ENCODE assay signal across 16 cellular contexts in the genomic region with DNA sequence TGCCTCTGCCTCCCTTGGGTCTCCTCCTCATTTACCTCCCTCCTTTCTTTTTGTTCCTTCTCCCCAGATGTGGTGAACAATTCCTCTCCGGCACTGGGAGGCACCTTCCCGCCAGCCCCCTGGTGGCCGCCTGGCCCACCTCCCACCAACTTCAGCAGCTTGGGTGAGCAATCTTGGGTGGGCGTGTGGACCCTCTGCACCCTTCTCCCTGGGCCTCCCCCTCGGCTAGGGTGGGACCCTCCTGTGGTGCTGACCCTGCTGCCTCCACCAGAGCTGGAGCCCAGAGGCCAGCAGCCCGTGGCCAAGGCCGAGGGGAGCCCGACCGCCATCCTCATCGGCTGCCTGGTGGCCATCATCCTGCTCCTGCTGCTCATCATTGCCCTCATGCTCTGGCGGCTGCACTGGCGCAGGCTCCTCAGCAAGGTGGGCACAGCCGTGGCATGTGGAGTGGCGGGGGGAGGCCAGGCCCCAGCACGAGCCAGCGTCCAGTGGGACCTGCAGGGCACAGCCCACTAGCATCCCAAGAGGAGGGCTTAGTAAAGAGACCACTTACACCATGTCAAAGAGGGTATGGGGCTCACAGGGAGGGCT. TPM values are rescaled to one million over a fixed set of nuclear protein-coding genes. Genes with fewer than 3 reads are reported as not detected.
A peak's percentile ranks its signal among the peaks of the same experiment; 100 is the strongest.
DNase-seq lines count a peak whose midpoint lies in the region; ATAC-seq, FAIRE-seq and TF ChIP-seq lines count a peak whose summit lies in the region.
"Had no signal": no experiment of that assay in that cellular context is flagged by ENCODE, and none has a peak within 500 bp of the region (broad histone marks: within the 10 kb centered on the region; RNA-seq: fewer than 3 reads in every experiment).

No MANE protein-coding gene starts in this region.

- H3K27ac Mint-ChIP-seq in brain: peak overlapping the region in 4 of 5 experiments; percentile 34 to 80 (median 58)

- H3K9me3 ChIP-seq in cardiac muscle cell (ENCODE audit: low read depth): no peaks in the 10 kb centered on the region
- no peaks in the 10 kb centered on the region for H3K9me3 ChIP-seq in HepG2 (ENCODE audit: low read length)
- no peaks in the 10 kb centered on the region for H3K9me3 ChIP-seq in mammary epithelial cell (replicated peaks; ENCODE audit: insufficient read depth, low read length)
- H3K9me3 ChIP-seq: upper lobe of left lung had no signal

- no peak for TF ChIP-seq EP300 in HepG2 (IDR thresholded peaks at IDR 0.05; ENCODE audit: low read depth in 2 of 2, low read length in 2 of 2)
- TF ChIP-seq EP300 in HepG2 (CRISPR knock-in tag; IDR thresholded peaks at IDR 0.05; ENCODE audit: borderline replicate concordance): no peak

- in situ Hi-C loops in HepG2 (cut with HindIII; ENCODE audit: extremely low pct_ligation_motif_present, low pct_unique_long_range_greater_than_20kb): no loop called here
- in situ Hi-C loops in mammary epithelial cell (cut with MboI; ENCODE audit: low sequenced_read_pairs in 2 of 2): no loop called here

- no peaks in the 10 kb centered on the region for H3K79me2 ChIP-seq in HepG2 (ENCODE audit: insufficient read depth, low read length)
- H3K79me2 ChIP-seq in mammary epithelial cell (ENCODE audit: insufficient read depth, low read length): peaks cover 75% of the 10 kb centered on the region

- FAIRE-seq in HepG2 (lab: Jason Lieb, UNC): no peak
- FAIRE-seq: endometrium, keratinocyte had no signal

- H3K27ac ChIP-seq in cardiac muscle cell (no peak overlapping the region), HepG2 (ENCODE audit: extremely low read length, insufficient read depth, low read length) (no peak overlapping the region), mammary epithelial cell (ENCODE audit: insufficient read depth, low read depth, low read length) (no peak overlapping the region)
- H3K27ac ChIP-seq: SK-N-MC, upper lobe of left lung had no signal

- intact Hi-C loops in Right ventricle myocardium inferior (cut with DNase I) (no loop called here), HepG2 (cut with micrococcal nuclease; ENCODE audit: unreplicated experiment) (no loop called here), mammary epithelial cell (cut with micrococcal nuclease) (no loop called here)

- H3K4me3 Mint-ChIP-seq in brain: no peak overlapping the region

- no peaks in the 10 kb centered on the region for H3K9me3 Mint-ChIP-seq in brain

- H4K20me1 ChIP-seq in HepG2 (ENCODE audit: insufficient read depth, low read length) (no peaks in the 10 kb centered on the region), mammary epithelial cell (ENCODE audit: insufficient read depth, low read length) (no peaks in the 10 kb centered on the region)

- no peak for TF ChIP-seq POLR2A in HepG2 (IDR thresholded peaks at IDR 0.05; ENCODE audit: insufficient read depth in 1 of 2, low read depth in 2 of 2, low read length in 2 of 2)

- BruUV-seq in HepG2 (replicated peaks; lab: Mats Ljungman, UMichigan): no TSS peak
- BruUV-seq in mammary epithelial cell (replicated peaks; lab: Mats Ljungman, UMichigan): no TSS peak

- no peak for DNase-seq in cardiac muscle cell (ENCODE audit: low read depth in 1 of 2, low spot score in 1 of 2)
- DNase-seq in Right ventricle myocardium inferior (ENCODE audit: missing footprints): no peak
- no peak for DNase-seq in HepG2 (ENCODE audit: low spot score)
- DNase-seq in mammary epithelial cell: no peak
- DNase-seq: ACHN, activated gamma-delta T cell, NCI-H1436, NCI-H446 had no signal

- POLR2A ChIA-PET in HepG2 (lab: Yijun Ruan, JAX): no interaction called here

- no peak overlapping the region for H3K4me2 ChIP-seq in HepG2 (ENCODE audit: low read depth, low read length)
- H3K4me2 ChIP-seq in mammary epithelial cell (ENCODE audit: insufficient read depth, low read depth, low read length): no peak overlapping the region

- CTCF ChIA-PET in HepG2 (lab: Yijun Ruan, JAX; ENCODE audit: low intra/inter-chr PET ratio, low total read pairs) (no interaction called here), mammary epithelial cell (lab: Charles Lee; ENCODE audit: low non-redundant PET) (no interaction called here)

- ATAC-seq in Right ventricle myocardium inferior (no peak), HepG2 (peak; percentile 16; the same call in 2 of the 3 replicates), HG02623 (IDR thresholded peaks at IDR 0.05; ENCODE audit: unreplicated experiment) (no peak), GM21723 (IDR thresholded peaks at IDR 0.05; ENCODE audit: unreplicated experiment) (no peak), GM21619 (IDR thresholded peaks at IDR 0.05; ENCODE audit: unreplicated experiment) (no peak)

- peaks cover 28% of the 10 kb centered on the region for H3K36me3 ChIP-seq in cardiac muscle cell
- H3K36me3 ChIP-seq in HepG2 (replicated peaks in 1 of 2; ENCODE audit: control insufficient read depth in 1 of 2, insufficient read depth in 2 of 2, low read length in 2 of 2): peaks cover 40 to 76% of the 10 kb centered on the region in 2 experiments
- peaks cover 43% of the 10 kb centered on the region for H3K36me3 ChIP-seq in mammary epithelial cell (ENCODE audit: insufficient read depth, low read length)

- dilution Hi-C loops in mammary epithelial cell (cut with HindIII; ENCODE audit: low sequenced_read_pairs): loop anchor here (10.0 kb wide), 1 partner anchor 68 kb away; no protein-coding TSS in a partner anchor

- 90% methylated on average over 13 of the region's 16 CpGs for WGBS in HepG2 (ENCODE audit: low lambda C conversion rate)
- 96% methylated on average over 9 of the region's 16 CpGs for WGBS in mammary epithelial cell (ENCODE audit: low coverage, missing lambda C conversion rate)

- H3K4me3 ChIP-seq in cardiac muscle cell: no peak overlapping the region
- no peak overlapping the region for H3K4me3 ChIP-seq in HepG2 (replicated peaks in 1 of 3; ENCODE audit: insufficient read depth in 1 of 3, low read depth in 2 of 3, low read length in 3 of 3)
- H3K4me3 ChIP-seq in mammary epithelial cell (replicated peaks in 1 of 3; ENCODE audit: insufficient read depth in 1 of 3, low read depth in 2 of 3, low read length in 3 of 3): no peak overlapping the region
- H3K4me3 ChIP-seq: SK-N-MC, upper lobe of left lung had no signal

- H2AFZ ChIP-seq in HepG2 (ENCODE audit: low read length) (no peak overlapping the region), mammary epithelial cell (ENCODE audit: low read depth, low read length) (no peak overlapping the region)

- H3K27me3 ChIP-seq in cardiac muscle cell (no peaks in the 10 kb centered on the region), HepG2 (ENCODE audit: control insufficient read depth in 1 of 2, insufficient read depth in 2 of 2, low read length in 2 of 2) (no peaks in the 10 kb centered on the region), mammary epithelial cell (ENCODE audit: insufficient read depth, low read length) (no peaks in the 10 kb centered on the region)
- H3K27me3 ChIP-seq: upper lobe of left lung had no signal

- TF ChIP-seq CTCF in cardiac muscle cell (IDR thresholded peaks at IDR 0.05; ENCODE audit: low read depth, low read length) (peak; percentile 21), brain (conservative IDR thresholded peaks at IDR 0.05) (peak in 1 of 2 experiments; percentile 39), HepG2 (CRISPR knock-in tag; IDR thresholded peaks at IDR 0.05) (peak; percentile 28), mammary epithelial cell (conservative IDR thresholded peaks at IDR 0.05 in 1 of 2, IDR thresholded peaks at IDR 0.05 in 1 of 2; ENCODE audit: extremely low read depth in 1 of 2, insufficient read depth in 1 of 2, low read depth in 1 of 2, low read length in 2 of 2) (peak in 1 of 2 donors; percentile 11)

- no peaks in the 10 kb centered on the region for H3K4me1 ChIP-seq in cardiac muscle cell (ENCODE audit: low read depth)
- H3K4me1 ChIP-seq in HepG2 (ENCODE audit: insufficient read depth, low read length): no peaks in the 10 kb centered on the region
- H3K4me1 ChIP-seq in mammary epithelial cell (ENCODE audit: insufficient read depth, low read length): peaks cover 31% of the 10 kb centered on the region
- H3K4me1 ChIP-seq: upper lobe of left lung had no signal

- peaks cover 31% of the 10 kb centered on the region for H3K4me1 Mint-ChIP-seq in brain

- H3K36me3 Mint-ChIP-seq in brain: peaks cover 84% of the 10 kb centered on the region

- no peak for TF ChIP-seq RAD21 in HepG2 (CRISPR knock-in tag; IDR thresholded peaks at IDR 0.05)

- peaks cover 9% of the 10 kb centered on the region for H3K27me3 Mint-ChIP-seq in brain

- H3K9ac ChIP-seq in HepG2 (ENCODE audit: insufficient read depth, low read depth, low read length): no peak overlapping the region
- no peak overlapping the region for H3K9ac ChIP-seq in mammary epithelial cell (ENCODE audit: insufficient read depth, low read length)

RNA-seq across cellular contexts. Expression of a gene that starts 8.8 kb away (rescaled TPM):
- 125 and 136 TPM in 2 replicates for total RNA-seq in cardiac muscle cell
- polyA plus RNA-seq in cardiac muscle cell: 108 and 118 TPM in 2 replicates
- 32.5 TPM for total RNA-seq in Right ventricle myocardium inferior
- 221 TPM for polyA plus RNA-seq in brain (ENCODE audit: insufficient read depth, low read depth, low replicate concordance)
- total RNA-seq in HepG2 (2016; rRNA removed; fragmentation: Illumina TruSeq; extraction: Trizol): 7.0 and 16.7 TPM in 2 replicates
- total RNA-seq in HepG2 (2016; cell fraction: cytosol; rRNA removed; fragmentation: Illumina TruSeq; extraction: Trizol; ENCODE audit: low read depth): 5.8 and 8.2 TPM in 2 replicates
- total RNA-seq in HepG2 (2016; cell fraction: insoluble cytoplasmic fraction; rRNA removed; fragmentation: Illumina TruSeq; extraction: Trizol): 6.0 and 18.2 TPM in 2 replicates
- total RNA-seq in HepG2 (2016; cell fraction: membrane; rRNA removed; fragmentation: Illumina TruSeq; extraction: Trizol): 8.1 and 9.1 TPM in 2 replicates
- total RNA-seq in HepG2 (2016; cell fraction: nucleus; rRNA removed; fragmentation: Illumina TruSeq; extraction: Trizol): 18.1 and 22.9 TPM in 2 replicates
- polyA plus RNA-seq in HepG2 (2011; rRNA removed): 20.2 and 25.0 TPM in 2 replicates
- polyA plus RNA-seq in HepG2 (2011; cell fraction: cytosol; rRNA removed): 18.2 and 20.9 TPM in 2 replicates
- polyA plus RNA-seq in HepG2 (2011; cell fraction: nucleus; rRNA removed): 49.4 and 65.3 TPM in 2 replicates
- 21.2 TPM in 2 replicates for polyA plus RNA-seq in HepG2 (2012)
- 1.3 and 1.5 TPM in 2 replicates for polyA plus RNA-seq in HepG2 (2016; cell fraction: cytosol; fragmentation: Illumina TruSeq; extraction: Trizol; ENCODE audit: low read depth)
- polyA plus RNA-seq in HepG2 (2016; cell fraction: insoluble cytoplasmic fraction; fragmentation: Illumina TruSeq; extraction: Trizol; ENCODE audit: low read depth): 6.6 and 7.2 TPM in 2 replicates
- 3.5 and 3.7 TPM in 2 replicates for polyA plus RNA-seq in HepG2 (2016; cell fraction: membrane; fragmentation: Illumina TruSeq; extraction: Trizol; ENCODE audit: low read depth)
- 37.9 and 40.3 TPM in 2 replicates for polyA plus RNA-seq in HepG2 (2016; cell fraction: nucleus; fragmentation: Illumina TruSeq; extraction: Trizol; ENCODE audit: insufficient read depth, low read depth)
- polyA minus RNA-seq in HepG2 (2011; rRNA and poly(A)+ RNA removed; ENCODE audit: low replicate concordance): 53.5 and 64.7 TPM in 2 replicates
- polyA minus RNA-seq in HepG2 (2011; cell fraction: cytosol; rRNA and poly(A)+ RNA removed): 28.8 and 29.1 TPM in 2 replicates
- polyA minus RNA-seq in HepG2 (2011; cell fraction: nucleus; rRNA and poly(A)+ RNA removed): 25.2 and 31.7 TPM in 2 replicates
- total RNA-seq in mammary epithelial cell: 100 to 1,000 TPM; 192 to 315 TPM
- polyA plus RNA-seq in mammary epithelial cell: 130 TPM
- polyA minus RNA-seq in mammary epithelial cell: 239 TPM

RNA-seq across cellular contexts. Expression of a gene that starts 14.9 kb away (rescaled TPM):
- total RNA-seq in cardiac muscle cell (24.0 and 25.8 TPM in 2 replicates), Right ventricle myocardium inferior (22.2 TPM), HepG2 (2016; rRNA removed; fragmentation: Illumina TruSeq; extraction: Trizol) (15.9 and 18.0 TPM in 2 replicates), mammary epithelial cell (10 to 100 TPM; 17.0 to 41.1 TPM)
- polyA plus RNA-seq in cardiac muscle cell (18.0 and 20.7 TPM in 2 replicates), brain (ENCODE audit: insufficient read depth, low read depth, low replicate concordance) (33.0 TPM), HepG2 (2011; rRNA removed) (49.3 and 58.3 TPM in 2 replicates), mammary epithelial cell (28.8 TPM)
- total RNA-seq in HepG2 (2016; cell fraction: cytosol; rRNA removed; fragmentation: Illumina TruSeq; extraction: Trizol; ENCODE audit: low read depth): 1.5 and 3.1 TPM in 2 replicates
- 14.1 and 17.5 TPM in 2 replicates for total RNA-seq in HepG2 (2016; cell fraction: insoluble cytoplasmic fraction; rRNA removed; fragmentation: Illumina TruSeq; extraction: Trizol)
- 4.5 and 5.7 TPM in 2 replicates for total RNA-seq in HepG2 (2016; cell fraction: membrane; rRNA removed; fragmentation: Illumina TruSeq; extraction: Trizol)
- total RNA-seq in HepG2 (2016; cell fraction: nucleus; rRNA removed; fragmentation: Illumina TruSeq; extraction: Trizol): 27.0 and 30.2 TPM in 2 replicates
- 19.9 and 20.1 TPM in 2 replicates for polyA plus RNA-seq in HepG2 (2011; cell fraction: cytosol; rRNA removed)
- 258 and 287 TPM in 2 replicates for polyA plus RNA-seq in HepG2 (2011; cell fraction: nucleus; rRNA removed)
- 29.0 and 51.4 TPM in 2 replicates for polyA plus RNA-seq in HepG2 (2012)
- polyA plus RNA-seq in HepG2 (2016; cell fraction: cytosol; fragmentation: Illumina TruSeq; extraction: Trizol; ENCODE audit: low read depth): 2.6 and 3.1 TPM in 2 replicates
- 25.8 and 31.0 TPM in 2 replicates for polyA plus RNA-seq in HepG2 (2016; cell fraction: insoluble cytoplasmic fraction; fragmentation: Illumina TruSeq; extraction: Trizol; ENCODE audit: low read depth)
- 4.9 and 6.0 TPM in 2 replicates for polyA plus RNA-seq in HepG2 (2016; cell fraction: membrane; fragmentation: Illumina TruSeq; extraction: Trizol; ENCODE audit: low read depth)
- polyA plus RNA-seq in HepG2 (2016; cell fraction: nucleus; fragmentation: Illumina TruSeq; extraction: Trizol; ENCODE audit: insufficient read depth, low read depth): 114 and 125 TPM in 2 replicates
- polyA minus RNA-seq in HepG2 (2011; rRNA and poly(A)+ RNA removed; ENCODE audit: low replicate concordance): 25.0 and 30.0 TPM in 2 replicates
- polyA minus RNA-seq in HepG2 (2011; cell fraction: cytosol; rRNA and poly(A)+ RNA removed): 4.9 and 8.5 TPM in 2 replicates
- 61.3 and 64.4 TPM in 2 replicates for polyA minus RNA-seq in HepG2 (2011; cell fraction: nucleus; rRNA and poly(A)+ RNA removed)
- polyA minus RNA-seq in mammary epithelial cell: 22.1 TPM

RNA-seq across cellular contexts. Expression of a gene that starts 20.9 kb away (rescaled TPM):
- 59.3 and 61.3 TPM in 2 replicates for total RNA-seq in cardiac muscle cell
- polyA plus RNA-seq in cardiac muscle cell: 24.8 and 27.5 TPM in 2 replicates
- total RNA-seq in Right ventricle myocardium inferior: 18.3 TPM
- 18.0 TPM for polyA plus RNA-seq in brain (ENCODE audit: insufficient read depth, low read depth, low replicate concordance)
- total RNA-seq in HepG2 (2016; rRNA removed; fragmentation: Illumina TruSeq; extraction: Trizol): 45.9 and 71.8 TPM in 2 replicates
- total RNA-seq in HepG2 (2016; cell fraction: cytosol; rRNA removed; fragmentation: Illumina TruSeq; extraction: Trizol; ENCODE audit: low read depth): 12.3 and 14.4 TPM in 2 replicates
- 38.9 and 75.5 TPM in 2 replicates for total RNA-seq in HepG2 (2016; cell fraction: insoluble cytoplasmic fraction; rRNA removed; fragmentation: Illumina TruSeq; extraction: Trizol)
- 27.5 and 28.2 TPM in 2 replicates for total RNA-seq in HepG2 (2016; cell fraction: membrane; rRNA removed; fragmentation: Illumina TruSeq; extraction: Trizol)
- total RNA-seq in HepG2 (2016; cell fraction: nucleus; rRNA removed; fragmentation: Illumina TruSeq; extraction: Trizol): 63.3 and 78.0 TPM in 2 replicates
- polyA plus RNA-seq in HepG2 (2011; rRNA removed): 61.8 and 68.8 TPM in 2 replicates
- polyA plus RNA-seq in HepG2 (2011; cell fraction: cytosol; rRNA removed): 21.9 and 29.1 TPM in 2 replicates
- 392 and 449 TPM in 2 replicates for polyA plus RNA-seq in HepG2 (2011; cell fraction: nucleus; rRNA removed)
- 45.5 and 49.9 TPM in 2 replicates for polyA plus RNA-seq in HepG2 (2012)
- polyA plus RNA-seq in HepG2 (2016; cell fraction: cytosol; fragmentation: Illumina TruSeq; extraction: Trizol; ENCODE audit: low read depth): 9.2 and 9.4 TPM in 2 replicates
- polyA plus RNA-seq in HepG2 (2016; cell fraction: insoluble cytoplasmic fraction; fragmentation: Illumina TruSeq; extraction: Trizol; ENCODE audit: low read depth): 31.3 and 38.2 TPM in 2 replicates
- 17.7 and 19.1 TPM in 2 replicates for polyA plus RNA-seq in HepG2 (2016; cell fraction: membrane; fragmentation: Illumina TruSeq; extraction: Trizol; ENCODE audit: low read depth)
- polyA plus RNA-seq in HepG2 (2016; cell fraction: nucleus; fragmentation: Illumina TruSeq; extraction: Trizol; ENCODE audit: insufficient read depth, low read depth): 189 and 203 TPM in 2 replicates
- polyA minus RNA-seq in HepG2 (2011; rRNA and poly(A)+ RNA removed; ENCODE audit: low replicate concordance): 37.3 and 128 TPM in 2 replicates
- 32.2 and 37.4 TPM in 2 replicates for polyA minus RNA-seq in HepG2 (2011; cell fraction: cytosol; rRNA and poly(A)+ RNA removed)
- 56.0 and 56.3 TPM in 2 replicates for polyA minus RNA-seq in HepG2 (2011; cell fraction: nucleus; rRNA and poly(A)+ RNA removed)
- 10 to 100 TPM; 17.7 to 25.7 TPM for total RNA-seq in mammary epithelial cell
- 23.6 TPM for polyA plus RNA-seq in mammary epithelial cell
- polyA minus RNA-seq in mammary epithelial cell: 24.7 TPM

RNA-seq across cellular contexts. Expression of a gene that starts 38.9 kb away (rescaled TPM):
- total RNA-seq in cardiac muscle cell (not detected in 2 replicates), Right ventricle myocardium inferior (not detected), HepG2 (2016; rRNA removed; fragmentation: Illumina TruSeq; extraction: Trizol) (not detected in 2 replicates), mammary epithelial cell (not detected)
- polyA plus RNA-seq in cardiac muscle cell (0.86 and 1.8 TPM in 2 replicates), brain (ENCODE audit: insufficient read depth, low read depth, low replicate concordance) (not detected), HepG2 (2011; rRNA removed) (not detected in 2 replicates), mammary epithelial cell (not detected)
- total RNA-seq in HepG2 (2016; cell fraction: cytosol; rRNA removed; fragmentation: Illumina TruSeq; extraction: Trizol; ENCODE audit: low read depth): not detected in 2 replicates
- total RNA-seq in HepG2 (2016; cell fraction: insoluble cytoplasmic fraction; rRNA removed; fragmentation: Illumina TruSeq; extraction: Trizol): not detected in 2 replicates
- not detected in 2 replicates for total RNA-seq in HepG2 (2016; cell fraction: membrane; rRNA removed; fragmentation: Illumina TruSeq; extraction: Trizol)
- not detected in 2 replicates for total RNA-seq in HepG2 (2016; cell fraction: nucleus; rRNA removed; fragmentation: Illumina TruSeq; extraction: Trizol)
- not detected in 2 replicates for polyA plus RNA-seq in HepG2 (2011; cell fraction: cytosol; rRNA removed)
- not detected in 2 replicates for polyA plus RNA-seq in HepG2 (2011; cell fraction: nucleus; rRNA removed)
- polyA plus RNA-seq in HepG2 (2012): not detected in 2 replicates
- polyA plus RNA-seq in HepG2 (2016; cell fraction: cytosol; fragmentation: Illumina TruSeq; extraction: Trizol; ENCODE audit: low read depth): not detected in 2 replicates
- not detected in 2 replicates for polyA plus RNA-seq in HepG2 (2016; cell fraction: insoluble cytoplasmic fraction; fragmentation: Illumina TruSeq; extraction: Trizol; ENCODE audit: low read depth)
- not detected in 2 replicates for polyA plus RNA-seq in HepG2 (2016; cell fraction: membrane; fragmentation: Illumina TruSeq; extraction: Trizol; ENCODE audit: low read depth)
- not detected in 2 replicates for polyA plus RNA-seq in HepG2 (2016; cell fraction: nucleus; fragmentation: Illumina TruSeq; extraction: Trizol; ENCODE audit: insufficient read depth, low read depth)
- polyA minus RNA-seq in HepG2 (2011; rRNA and poly(A)+ RNA removed; ENCODE audit: low replicate concordance): not detected in 2 replicates
- not detected in 2 replicates for polyA minus RNA-seq in HepG2 (2011; cell fraction: cytosol; rRNA and poly(A)+ RNA removed)
- not detected in 2 replicates for polyA minus RNA-seq in HepG2 (2011; cell fraction: nucleus; rRNA and poly(A)+ RNA removed)
- not detected for polyA minus RNA-seq in mammary epithelial cell
- polyA plus RNA-seq: keratinocyte had no signal

RNA-seq across cellular contexts. Expression of a gene that starts 47.7 kb away (rescaled TPM):
- total RNA-seq in cardiac muscle cell: not detected in 2 replicates
- polyA plus RNA-seq in cardiac muscle cell: 0.12 TPM in 1 of 2 replicates, not detected in the other
- total RNA-seq in Right ventricle myocardium inferior: not detected
- polyA plus RNA-seq in brain (ENCODE audit: insufficient read depth, low read depth, low replicate concordance): not detected
- total RNA-seq in HepG2 (2016; rRNA removed; fragmentation: Illumina TruSeq; extraction: Trizol): not detected in 2 replicates
- not detected in 2 replicates for total RNA-seq in HepG2 (2016; cell fraction: cytosol; rRNA removed; fragmentation: Illumina TruSeq; extraction: Trizol; ENCODE audit: low read depth)
- total RNA-seq in HepG2 (2016; cell fraction: insoluble cytoplasmic fraction; rRNA removed; fragmentation: Illumina TruSeq; extraction: Trizol): not detected in 2 replicates
- total RNA-seq in HepG2 (2016; cell fraction: membrane; rRNA removed; fragmentation: Illumina TruSeq; extraction: Trizol): not detected in 2 replicates
- total RNA-seq in HepG2 (2016; cell fraction: nucleus; rRNA removed; fragmentation: Illumina TruSeq; extraction: Trizol): not detected in 2 replicates
- polyA plus RNA-seq in HepG2 (2011; rRNA removed): not detected in 2 replicates
- not detected in 2 replicates for polyA plus RNA-seq in HepG2 (2011; cell fraction: cytosol; rRNA removed)
- polyA plus RNA-seq in HepG2 (2011; cell fraction: nucleus; rRNA removed): not detected in 2 replicates
- not detected in 2 replicates for polyA plus RNA-seq in HepG2 (2012)
- not detected in 2 replicates for polyA plus RNA-seq in HepG2 (2016; cell fraction: cytosol; fragmentation: Illumina TruSeq; extraction: Trizol; ENCODE audit: low read depth)
- not detected in 2 replicates for polyA plus RNA-seq in HepG2 (2016; cell fraction: insoluble cytoplasmic fraction; fragmentation: Illumina TruSeq; extraction: Trizol; ENCODE audit: low read depth)
- not detected in 2 replicates for polyA plus RNA-seq in HepG2 (2016; cell fraction: membrane; fragmentation: Illumina TruSeq; extraction: Trizol; ENCODE audit: low read depth)
- not detected in 2 replicates for polyA plus RNA-seq in HepG2 (2016; cell fraction: nucleus; fragmentation: Illumina TruSeq; extraction: Trizol; ENCODE audit: insufficient read depth, low read depth)
- polyA minus RNA-seq in HepG2 (2011; rRNA and poly(A)+ RNA removed; ENCODE audit: low replicate concordance): not detected in 2 replicates
- not detected in 2 replicates for polyA minus RNA-seq in HepG2 (2011; cell fraction: cytosol; rRNA and poly(A)+ RNA removed)
- polyA minus RNA-seq in HepG2 (2011; cell fraction: nucleus; rRNA and poly(A)+ RNA removed): not detected in 2 replicates
- not detected for total RNA-seq in mammary epithelial cell
- polyA plus RNA-seq in mammary epithelial cell: 0.03 TPM
- polyA minus RNA-seq in mammary epithelial cell: not detected
- polyA plus RNA-seq: keratinocyte had no signal
